Comparison of ENCODE assay signal across 22 cellular contexts in the genomic region with DNA sequence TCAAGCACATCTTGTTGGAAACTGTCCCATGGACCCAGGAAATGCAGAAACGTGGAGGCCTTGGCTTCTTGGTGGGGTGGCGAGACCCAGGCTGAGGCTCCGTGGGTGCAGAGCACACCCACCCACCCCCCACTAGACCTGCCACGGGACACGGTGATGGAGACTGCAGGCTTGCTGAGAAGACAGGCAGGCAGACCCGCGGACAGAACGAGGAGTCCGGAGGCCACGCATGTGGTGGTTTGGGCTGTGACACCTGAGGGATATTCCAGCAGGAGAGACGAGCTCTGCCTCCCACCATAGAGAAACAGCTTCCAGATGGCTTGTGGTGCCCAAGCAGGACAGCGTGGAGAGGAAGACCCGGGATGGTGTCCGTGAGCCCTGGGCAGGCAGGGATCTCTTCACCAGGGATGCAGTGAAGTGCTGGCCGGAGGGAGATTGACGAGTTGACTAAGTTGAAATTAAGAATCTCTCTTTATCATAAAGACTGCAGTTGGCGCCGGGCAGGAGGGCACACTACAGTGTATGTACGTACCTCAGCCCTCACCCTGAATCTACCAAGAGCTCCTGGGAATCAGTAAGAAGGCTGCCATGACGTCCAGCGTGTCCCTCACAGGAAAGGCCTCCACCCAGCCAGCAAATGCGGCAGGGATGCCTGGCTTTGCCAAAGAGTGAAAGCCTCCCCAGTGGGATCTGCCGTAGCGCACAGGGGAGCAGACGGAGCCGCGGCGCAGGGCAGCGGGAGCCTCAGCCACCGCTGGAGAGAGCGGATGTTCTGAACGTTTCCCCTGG. TPM values are rescaled to one million over a fixed set of nuclear protein-coding genes. Genes with fewer than 3 reads are reported as not detected.
DNase-seq lines count a peak whose midpoint lies in the region; ATAC-seq, FAIRE-seq and TF ChIP-seq lines count a peak whose summit lies in the region.
"Had no signal": no experiment of that assay in that cellular context is flagged by ENCODE, and none has a peak within 500 bp of the region (broad histone marks: within the 10 kb centered on the region; RNA-seq: fewer than 3 reads in every experiment).

No MANE protein-coding gene starts in this region.

- H3K9me3 Mint-ChIP-seq in activated CD4-positive, alpha-beta memory T cell treated with anti-CD3 and anti-CD28 coated beads for 36 hours, result no peaks in the 10 kb centered on the region
- H3K9me3 Mint-ChIP-seq in activated CD4-positive, alpha-beta memory T cell treated with anti-CD3 and anti-CD28 coated beads, Interleukin-2, amount 10 ng/mL, durations not matched to agents 7 days and 5 days, result no peaks in the 10 kb centered on the region
- H3K9me3 Mint-ChIP-seq: CD14-positive monocyte, GM23338 had no signal

- no peaks in the 10 kb centered on the region for H3K27me3 ChIP-seq in BE2C
- H3K27me3 ChIP-seq in GM12878 (replicated peaks in 1 of 2; ENCODE audit: control insufficient read depth in 2 of 2, insufficient read depth in 2 of 2, low read length in 1 of 2), result no peaks in the 10 kb centered on the region
- H3K27me3 ChIP-seq in iPS-15b (ENCODE audit: control insufficient read depth, insufficient read depth, low read length), result no peaks in the 10 kb centered on the region

- no peak for ATAC-seq in GM12878
- ATAC-seq: GM23338, HCT116, PC-3 had no signal

- H3K4me1 Mint-ChIP-seq in activated CD4-positive, alpha-beta memory T cell treated with anti-CD3 and anti-CD28 coated beads for 36 hours (ENCODE audit: low read depth), result peaks cover 6% of the 10 kb centered on the region
- peaks cover 10% of the 10 kb centered on the region for H3K4me1 Mint-ChIP-seq in activated CD4-positive, alpha-beta memory T cell treated with anti-CD3 and anti-CD28 coated beads, Interleukin-2, amount 10 ng/mL, durations not matched to agents 7 days and 5 days
- H3K4me1 Mint-ChIP-seq: GM23338 had no signal

- RAD21 ChIA-PET in GM12878 (lab: Charles Lee; ENCODE audit: unreplicated experiment), result no interaction called here

- no TSS peak for BruUV-seq in GM12878 (replicated peaks; lab: Mats Ljungman, UMichigan)

- intact Hi-C loops in activated CD4-positive, alpha-beta memory T cell treated with anti-CD3 and anti-CD28 coated beads for 36 hours (cut with micrococcal nuclease), result no loop called here
- intact Hi-C loops in GM12878 (cut with micrococcal nuclease; ENCODE audit: unreplicated experiment), result no loop called here

- no peak for DNase-seq in activated CD4-positive, alpha-beta memory T cell treated with anti-CD3 and anti-CD28 coated beads for 36 hours
- DNase-seq in activated CD4-positive, alpha-beta memory T cell treated with anti-CD3 and anti-CD28 coated beads, Interleukin-2, amount 10 ng/mL, durations not matched to agents 7 days and 5 days, result no peak
- peak; percentile 9 for DNase-seq in BE2C
- DNase-seq in GM12878 (ENCODE audit: low read depth, low spot score), result no peak
- DNase-seq in NCI-H1048 (lab: John Stamatoyannopoulos, UW), result no peak
- DNase-seq in DMS79 (lab: John Stamatoyannopoulos, UW), result no peak
- DNase-seq in T-helper 9 cell, result no peak
- DNase-seq: AML-193, DMS 273 treated with DMSO at 0.1 percent for 48 hours, GDM1, KBM-7, NCI-H187, NCI-H2227 treated with DMSO at 0.1 percent for 48 hours, NCI-H510A treated with DMSO at 0.1 percent for 48 hours, NCI-H82, PC-3 had no signal

- in situ Hi-C loops in GM12878 (cut with MboI), result no loop called here

- no peak for FAIRE-seq in GM12878 (lab: Jason Lieb, UNC)

- H3K4me3 Mint-ChIP-seq in activated CD4-positive, alpha-beta memory T cell treated with anti-CD3 and anti-CD28 coated beads for 36 hours, result peak overlapping the region; percentile 8
- no peak overlapping the region for H3K4me3 Mint-ChIP-seq in activated CD4-positive, alpha-beta memory T cell treated with anti-CD3 and anti-CD28 coated beads, Interleukin-2, amount 10 ng/mL, durations not matched to agents 7 days and 5 days
- H3K4me3 Mint-ChIP-seq: CD14-positive monocyte, GM23338 had no signal

- H3K4me2 ChIP-seq in GM12878 (ENCODE audit: control insufficient read depth, insufficient read depth), result no peak overlapping the region
- H3K4me2 ChIP-seq: GM23338 had no signal

- H3K36me3 ChIP-seq in BE2C (peaks cover 90% of the 10 kb centered on the region), GM12878 (ENCODE audit: control insufficient read depth in 2 of 2, insufficient read depth in 2 of 2, low read length in 1 of 2) (peaks cover 40 to 69% of the 10 kb centered on the region in 2 experiments), iPS-15b (ENCODE audit: control insufficient read depth, insufficient read depth, low read length) (peaks cover 82% of the 10 kb centered on the region)

- CTCF ChIA-PET in activated CD4-positive, alpha-beta memory T cell treated with anti-CD3 and anti-CD28 coated beads for 36 hours (lab: Charles Lee), result interaction anchor here (1.2 kb wide), 1 partner anchor 45 kb away, joined by 3 read pairs; no protein-coding TSS in a partner anchor
- CTCF ChIA-PET in activated CD4-positive, alpha-beta memory T cell treated with anti-CD3 and anti-CD28 coated beads, Interleukin-2, amount 10 ng/mL, durations not matched to agents 7 days and 5 days (lab: Charles Lee), result no interaction called here
- CTCF ChIA-PET in GM12878 (lab: Yijun Ruan, JAX), result no interaction called here

- H3K9ac ChIP-seq in GM12878 (ENCODE audit: control insufficient read depth, insufficient read depth, low read length) (no peak overlapping the region), iPS-15b (ENCODE audit: low read depth, low read length) (peak overlapping the region; percentile 24)

- H2AFZ ChIP-seq in GM12878 (ENCODE audit: control insufficient read depth, low read depth, low read length), result no peak overlapping the region
- H2AFZ ChIP-seq: GM23338 had no signal

- TF ChIP-seq CTCF in BE2C (IDR thresholded peaks at IDR 0.05; ENCODE audit: low read depth, low read length) (no peak), GM12878 (IDR thresholded peaks at IDR 0.05 in 2 of 3, conservative IDR thresholded peaks at IDR 0.05 in 1 of 3; ENCODE audit: control insufficient read depth in 2 of 3, extremely low read depth in 1 of 3, insufficient read depth in 1 of 3, low read depth in 3 of 3, low read length in 3 of 3) (no peak)

- H3K27ac ChIP-seq in GM12878 (ENCODE audit: control insufficient read depth, insufficient read depth), result no peak overlapping the region
- H3K27ac ChIP-seq: 22Rv1, RWPE1 had no signal

- peaks cover 23% of the 10 kb centered on the region for H3K79me2 ChIP-seq in GM12878 (ENCODE audit: control insufficient read depth, insufficient read depth, low read length)

- no peak for TF ChIP-seq EP300 in GM12878 (IDR thresholded peaks at IDR 0.05; ENCODE audit: borderline replicate concordance in 1 of 2, control insufficient read depth in 1 of 2, low read depth in 2 of 2, low read length in 2 of 2)

- SMC1A ChIA-PET in GM12878 (lab: Charles Lee; ENCODE audit: uncharacterized antibody, unreplicated experiment), result no interaction called here

- POLR2A ChIA-PET in activated CD4-positive, alpha-beta memory T cell treated with anti-CD3 and anti-CD28 coated beads for 36 hours (lab: Charles Lee), result interaction anchor here (1.3 kb wide), 1 partner anchor 9 kb away, joined by 3 read pairs; the partner anchor contains the start of gene UBE2I
- POLR2A ChIA-PET in activated CD4-positive, alpha-beta memory T cell treated with anti-CD3 and anti-CD28 coated beads, Interleukin-2, amount 10 ng/mL, durations not matched to agents 7 days and 5 days (lab: Charles Lee), result interaction anchor here (0.6 kb wide), 1 partner anchor 9 kb away, joined by 3 read pairs; no protein-coding TSS in a partner anchor
- POLR2A ChIA-PET in GM12878 (lab: Charles Lee), result no interaction called here

- no peak overlapping the region for H3K27ac Mint-ChIP-seq in activated CD4-positive, alpha-beta memory T cell treated with anti-CD3 and anti-CD28 coated beads for 36 hours
- H3K27ac Mint-ChIP-seq in activated CD4-positive, alpha-beta memory T cell treated with anti-CD3 and anti-CD28 coated beads, Interleukin-2, amount 10 ng/mL, durations not matched to agents 7 days and 5 days, result no peak overlapping the region
- H3K27ac Mint-ChIP-seq: GM23338 had no signal

- peaks cover 15% of the 10 kb centered on the region for H4K20me1 ChIP-seq in GM12878 (ENCODE audit: control insufficient read depth, insufficient read depth)

- no peak overlapping the region for H3K4me3 ChIP-seq in BE2C (ENCODE audit: low read depth, low read length)
- H3K4me3 ChIP-seq in GM12878, result no peak overlapping the region
- no peak overlapping the region for H3K4me3 ChIP-seq in iPS-15b (ENCODE audit: low read depth, low read length)
- H3K4me3 ChIP-seq: GM23338 had no signal

- no peak for TF ChIP-seq RAD21 in GM12878 (IDR thresholded peaks at IDR 0.05; ENCODE audit: insufficient read depth, low read depth, low read length)

- H3K9me3 ChIP-seq in BE2C (no peaks in the 10 kb centered on the region), GM12878 (replicated peaks; ENCODE audit: control insufficient read depth, insufficient read depth, low read length) (no peaks in the 10 kb centered on the region), iPS-15b (ENCODE audit: control insufficient read depth, insufficient read depth, low read length) (no peaks in the 10 kb centered on the region)

- WGBS in GM12878 (ENCODE audit: insufficient coverage, insufficient replicate concordance, low lambda C conversion rate, missing lambda C conversion rate), result 95% methylated on average over 32 of the region's 32 CpGs

- peak; percentile 52 for TF ChIP-seq POLR2A in GM12878 (IDR thresholded peaks at IDR 0.05; ENCODE audit: low read depth, low read length)

- no peaks in the 10 kb centered on the region for H3K4me1 ChIP-seq in BE2C
- no peaks in the 10 kb centered on the region for H3K4me1 ChIP-seq in GM12878 (ENCODE audit: control insufficient read depth, insufficient read depth, low read length)
- no peaks in the 10 kb centered on the region for H3K4me1 ChIP-seq in iPS-15b (ENCODE audit: control insufficient read depth, insufficient read depth, low read length)

- H3K36me3 Mint-ChIP-seq in activated CD4-positive, alpha-beta memory T cell treated with anti-CD3 and anti-CD28 coated beads for 36 hours, result peaks cover 61% of the 10 kb centered on the region
- H3K36me3 Mint-ChIP-seq in activated CD4-positive, alpha-beta memory T cell treated with anti-CD3 and anti-CD28 coated beads, Interleukin-2, amount 10 ng/mL, durations not matched to agents 7 days and 5 days (ENCODE audit: low read depth), result peaks cover 61% of the 10 kb centered on the region

- H3K27me3 Mint-ChIP-seq in activated CD4-positive, alpha-beta memory T cell treated with anti-CD3 and anti-CD28 coated beads for 36 hours, result no peaks in the 10 kb centered on the region
- no peaks in the 10 kb centered on the region for H3K27me3 Mint-ChIP-seq in activated CD4-positive, alpha-beta memory T cell treated with anti-CD3 and anti-CD28 coated beads, Interleukin-2, amount 10 ng/mL, durations not matched to agents 7 days and 5 days

RNA-seq across cellular contexts. Expression of gene UBE2I, which starts 8.2 kb away (rescaled TPM):
- 100 to 1,000 TPM; 248 to 249 TPM for total RNA-seq in activated CD4-positive, alpha-beta memory T cell treated with anti-CD3 and anti-CD28 coated beads for 36 hours
- total RNA-seq in activated CD4-positive, alpha-beta memory T cell treated with anti-CD3 and anti-CD28 coated beads, Interleukin-2, amount 10 ng/mL, durations not matched to agents 7 days and 5 days, result 100 to 1,000 TPM; 198 to 199 TPM
- polyA plus RNA-seq in BE2C (2012; ENCODE audit: insufficient read depth, insufficient read length, low read depth), result 219 TPM
- 139 and 148 TPM in 2 replicates for total RNA-seq in GM12878 (2013; cell fraction: nucleolus; rRNA removed)
- total RNA-seq in GM12878 (2014; rRNA removed) (65.2 and 69.3 TPM in 2 replicates), GM12878 (2014; rRNA removed; fragmentation: Illumina TruSeq; extraction: Trizol) (92.2 and 104 TPM in 2 replicates), GM12878 (2021) (180 and 210 TPM in 2 replicates)
- 82.4 TPM for polyA plus RNA-seq in GM12878 (2011; ENCODE audit: low read depth)
- polyA plus RNA-seq in GM12878 (2011; rRNA removed) (181 and 188 TPM in 2 replicates), GM12878 (2014; fragmentation: Illumina TruSeq; extraction: Trizol) (243 and 265 TPM in 2 replicates), GM12878 (2014; fragmentation: Nextera tagmentation; extraction: Ambion mirVana) (10 to 100 TPM; 47.5 to 51.5 TPM), GM12878 (2014; rRNA removed) (203 and 205 TPM in 2 replicates), GM12878 (2016; fragmentation: Nextera tagmentation; extraction: Ambion mirVana) (100 to 1,000 TPM; 200 to 204 TPM)
- polyA plus RNA-seq in GM12878 (2011; cell fraction: cytosol; rRNA removed), result 110 and 129 TPM in 2 replicates
- 167 and 229 TPM in 2 replicates for polyA plus RNA-seq in GM12878 (2011; cell fraction: nucleus; rRNA removed)
- 115 and 125 TPM in 2 replicates for polyA plus RNA-seq in GM12878 (2012)
- 94.4 and 94.6 TPM in 2 replicates for polyA minus RNA-seq in GM12878 (2011; rRNA and poly(A)+ RNA removed)
- polyA minus RNA-seq in GM12878 (2011; cell fraction: cytosol; rRNA and poly(A)+ RNA removed), result 48.2 and 58.6 TPM in 2 replicates
- polyA minus RNA-seq in GM12878 (2011; cell fraction: nucleus; rRNA and poly(A)+ RNA removed), result 56.3 and 111 TPM in 2 replicates

RNA-seq across cellular contexts. Expression of gene BAIAP3, which starts 15.8 kb away (rescaled TPM):
- under 1 TPM; 0.17 to 0.31 TPM for total RNA-seq in activated CD4-positive, alpha-beta memory T cell treated with anti-CD3 and anti-CD28 coated beads for 36 hours
- 1 to 10 TPM; 3.4 to 3.9 TPM for total RNA-seq in activated CD4-positive, alpha-beta memory T cell treated with anti-CD3 and anti-CD28 coated beads, Interleukin-2, amount 10 ng/mL, durations not matched to agents 7 days and 5 days
- polyA plus RNA-seq in BE2C (2012; ENCODE audit: insufficient read depth, insufficient read length, low read depth), result 0.96 TPM
- total RNA-seq in GM12878 (2013; cell fraction: nucleolus; rRNA removed), result 0.37 and 0.44 TPM in 2 replicates
- total RNA-seq in GM12878 (2014; rRNA removed), result 0.17 TPM in 1 of 2 replicates, not detected in the other
- not detected in 2 replicates for total RNA-seq in GM12878 (2014; rRNA removed; fragmentation: Illumina TruSeq; extraction: Trizol)
- total RNA-seq in GM12878 (2021), result 0.56 and 0.58 TPM in 2 replicates
- polyA plus RNA-seq in GM12878 (2011; ENCODE audit: low read depth), result 0.35 TPM
- polyA plus RNA-seq in GM12878 (2011; rRNA removed), result 0.03 and 0.16 TPM in 2 replicates
- polyA plus RNA-seq in GM12878 (2011; cell fraction: cytosol; rRNA removed), result 0.03 and 0.15 TPM in 2 replicates
- 0.99 and 1.3 TPM in 2 replicates for polyA plus RNA-seq in GM12878 (2011; cell fraction: nucleus; rRNA removed)
- 0.70 and 1.6 TPM in 2 replicates for polyA plus RNA-seq in GM12878 (2012)
- polyA plus RNA-seq in GM12878 (2014; fragmentation: Illumina TruSeq; extraction: Trizol), result 0.03 TPM in 1 of 2 replicates, not detected in the other
- not detected for polyA plus RNA-seq in GM12878 (2014; fragmentation: Nextera tagmentation; extraction: Ambion mirVana)
- 0.56 TPM in 2 replicates for polyA plus RNA-seq in GM12878 (2014; rRNA removed)
- under 1 TPM; 0.14 to 0.31 TPM for polyA plus RNA-seq in GM12878 (2016; fragmentation: Nextera tagmentation; extraction: Ambion mirVana)
- not detected in 2 replicates for polyA minus RNA-seq in GM12878 (2011; rRNA and poly(A)+ RNA removed)
- polyA minus RNA-seq in GM12878 (2011; cell fraction: cytosol; rRNA and poly(A)+ RNA removed), result not detected in 2 replicates
- polyA minus RNA-seq in GM12878 (2011; cell fraction: nucleus; rRNA and poly(A)+ RNA removed), result 0.19 and 0.48 TPM in 2 replicates
- polyA plus RNA-seq: CD14-positive monocyte had no signal

RNA-seq across cellular contexts. Expression of gene TSR3, which starts 34.0 kb away (rescaled TPM):
- total RNA-seq in activated CD4-positive, alpha-beta memory T cell treated with anti-CD3 and anti-CD28 coated beads for 36 hours, result 10 to 100 TPM; 59.6 to 60.8 TPM
- 10 to 100 TPM; 40.6 to 46.0 TPM for total RNA-seq in activated CD4-positive, alpha-beta memory T cell treated with anti-CD3 and anti-CD28 coated beads, Interleukin-2, amount 10 ng/mL, durations not matched to agents 7 days and 5 days
- 122 TPM for polyA plus RNA-seq in BE2C (2012; ENCODE audit: insufficient read depth, insufficient read length, low read depth)
- 6.0 and 6.3 TPM in 2 replicates for total RNA-seq in GM12878 (2013; cell fraction: nucleolus; rRNA removed)
- total RNA-seq in GM12878 (2014; rRNA removed) (72.7 and 73.7 TPM in 2 replicates), GM12878 (2014; rRNA removed; fragmentation: Illumina TruSeq; extraction: Trizol) (20.9 and 23.4 TPM in 2 replicates), GM12878 (2021) (66.1 and 67.6 TPM in 2 replicates)
- 7.7 TPM for polyA plus RNA-seq in GM12878 (2011; ENCODE audit: low read depth)
- polyA plus RNA-seq in GM12878 (2011; rRNA removed) (12.3 and 26.2 TPM in 2 replicates), GM12878 (2014; fragmentation: Illumina TruSeq; extraction: Trizol) (0.81 and 9.9 TPM in 2 replicates), GM12878 (2014; fragmentation: Nextera tagmentation; extraction: Ambion mirVana) (10 to 100 TPM in 1 of 2 experiments, 1 to 10 TPM in 1; 3.4 to 11.2 TPM), GM12878 (2014; rRNA removed) (72.2 and 86.1 TPM in 2 replicates), GM12878 (2016; fragmentation: Nextera tagmentation; extraction: Ambion mirVana) (100 to 1,000 TPM; 101 to 108 TPM)
- 37.2 and 58.2 TPM in 2 replicates for polyA plus RNA-seq in GM12878 (2011; cell fraction: cytosol; rRNA removed)
- 25.4 and 32.3 TPM in 2 replicates for polyA plus RNA-seq in GM12878 (2011; cell fraction: nucleus; rRNA removed)
- 36.1 and 41.1 TPM in 2 replicates for polyA plus RNA-seq in GM12878 (2012)
- polyA minus RNA-seq in GM12878 (2011; rRNA and poly(A)+ RNA removed), result 5.3 and 22.8 TPM in 2 replicates
- polyA minus RNA-seq in GM12878 (2011; cell fraction: cytosol; rRNA and poly(A)+ RNA removed), result 16.0 and 19.3 TPM in 2 replicates
- 6.5 and 9.8 TPM in 2 replicates for polyA minus RNA-seq in GM12878 (2011; cell fraction: nucleus; rRNA and poly(A)+ RNA removed)

RNA-seq across cellular contexts. Expression of gene GNPTG, which starts 34.1 kb away (rescaled TPM):
- 10 to 100 TPM; 19.0 to 19.1 TPM for total RNA-seq in activated CD4-positive, alpha-beta memory T cell treated with anti-CD3 and anti-CD28 coated beads for 36 hours
- 10 to 100 TPM; 32.5 to 33.4 TPM for total RNA-seq in activated CD4-positive, alpha-beta memory T cell treated with anti-CD3 and anti-CD28 coated beads, Interleukin-2, amount 10 ng/mL, durations not matched to agents 7 days and 5 days
- polyA plus RNA-seq in BE2C (2012; ENCODE audit: insufficient read depth, insufficient read length, low read depth), result 61.1 TPM
- total RNA-seq in GM12878 (2013; cell fraction: nucleolus; rRNA removed), result 14.1 and 16.1 TPM in 2 replicates
- total RNA-seq in GM12878 (2014; rRNA removed), result 19.8 and 21.9 TPM in 2 replicates
- total RNA-seq in GM12878 (2014; rRNA removed; fragmentation: Illumina TruSeq; extraction: Trizol), result 10.7 TPM in 2 replicates
- total RNA-seq in GM12878 (2021), result 23.6 and 25.3 TPM in 2 replicates
- polyA plus RNA-seq in GM12878 (2011; ENCODE audit: low read depth), result 8.7 TPM
- polyA plus RNA-seq in GM12878 (2011; rRNA removed), result 9.5 and 19.9 TPM in 2 replicates
- 27.0 and 37.0 TPM in 2 replicates for polyA plus RNA-seq in GM12878 (2011; cell fraction: cytosol; rRNA removed)
- polyA plus RNA-seq in GM12878 (2011; cell fraction: nucleus; rRNA removed), result 63.8 and 81.0 TPM in 2 replicates
- 21.9 and 23.7 TPM in 2 replicates for polyA plus RNA-seq in GM12878 (2012)
- polyA plus RNA-seq in GM12878 (2014; fragmentation: Illumina TruSeq; extraction: Trizol), result 2.5 and 7.9 TPM in 2 replicates
- 1 to 10 TPM in 1 of 2 experiments, under 1 TPM in 1; 0.80 to 2.4 TPM for polyA plus RNA-seq in GM12878 (2014; fragmentation: Nextera tagmentation; extraction: Ambion mirVana)
- 29.9 and 36.9 TPM in 2 replicates for polyA plus RNA-seq in GM12878 (2014; rRNA removed)
- 10 to 100 TPM; 25.9 to 32.6 TPM for polyA plus RNA-seq in GM12878 (2016; fragmentation: Nextera tagmentation; extraction: Ambion mirVana)
- 7.9 and 8.0 TPM in 2 replicates for polyA minus RNA-seq in GM12878 (2011; rRNA and poly(A)+ RNA removed)
- polyA minus RNA-seq in GM12878 (2011; cell fraction: cytosol; rRNA and poly(A)+ RNA removed), result 7.3 and 8.2 TPM in 2 replicates
- polyA minus RNA-seq in GM12878 (2011; cell fraction: nucleus; rRNA and poly(A)+ RNA removed), result 6.5 and 16.5 TPM in 2 replicates
